1 cellular context compared by ENCODE assay signal in the genomic region with DNA sequence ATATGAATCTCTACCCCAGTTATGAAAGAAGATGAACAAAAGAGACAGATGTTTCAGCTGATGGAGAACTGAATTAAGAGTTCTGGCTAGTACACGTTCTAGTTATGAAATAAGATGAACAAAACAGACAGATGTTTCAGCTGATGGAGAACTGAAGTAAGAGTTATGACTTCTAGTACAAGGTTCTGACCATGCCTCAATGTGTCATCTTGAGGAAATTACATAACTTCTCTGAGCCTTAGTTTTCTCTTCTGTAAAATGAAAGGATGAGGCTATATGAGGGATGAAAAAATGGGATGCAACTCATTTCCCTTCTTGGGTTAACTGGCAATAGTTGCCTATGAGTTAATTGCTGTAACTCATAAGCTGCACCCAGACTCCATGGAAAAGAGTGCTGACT.
TF ChIP-seq lines count a peak whose summit lies in the region.

No MANE protein-coding gene starts in this region.

TF ChIP-seq in IMR-90, 13 proteins besides CTCF, POLR2A, EP300 and RAD21 (continued from another document):
- TF ChIP-seq ELK1 (IDR thresholded peaks at IDR 0.05; ENCODE audit: borderline replicate concordance, low read depth, low read length) = no peak
- no peak for TF ChIP-seq RCOR1 (IDR thresholded peaks at IDR 0.05; ENCODE audit: insufficient replicate concordance, low read length)
